8 cellular contexts compared by ENCODE assay signal in the genomic region with DNA sequence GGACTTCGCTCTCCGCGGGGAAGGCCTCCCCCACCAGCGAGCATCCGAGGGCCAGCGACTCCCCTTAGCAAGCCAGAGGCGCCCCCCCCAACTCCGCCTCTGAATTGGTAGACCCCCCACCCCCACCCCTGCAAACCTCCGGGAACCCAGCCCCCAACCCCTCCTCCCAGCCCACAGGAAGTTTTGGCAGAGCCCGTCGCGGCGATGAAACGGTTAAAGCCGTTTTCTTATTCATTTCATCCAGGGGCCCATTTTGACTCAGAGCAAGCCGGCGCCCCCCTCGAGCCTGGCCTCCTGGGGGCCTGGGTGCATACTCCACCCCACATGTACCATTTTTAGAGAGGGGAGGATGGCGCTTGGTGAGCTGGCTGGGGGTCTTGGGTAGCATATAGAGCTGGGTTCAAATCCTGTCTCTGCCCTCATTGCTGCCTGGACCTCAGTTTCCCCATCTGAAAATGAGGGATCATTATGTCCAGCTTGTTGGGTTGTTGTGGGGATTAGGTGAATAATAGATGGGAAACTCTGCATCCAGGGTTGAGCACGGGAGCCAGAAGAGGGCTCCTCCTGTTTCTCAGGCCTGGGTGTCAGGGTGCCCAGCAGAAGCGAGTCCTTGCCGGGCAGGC. TPM values are rescaled to one million over a fixed set of nuclear protein-coding genes. Genes with fewer than 3 reads are reported as not detected.
DNase-seq lines count a peak whose midpoint lies in the region; ATAC-seq and TF ChIP-seq lines count a peak whose summit lies in the region.

No MANE protein-coding gene starts in this region.

- H3K27me3 Mint-ChIP-seq in activated CD8-positive, alpha-beta memory T cell treated with anti-CD3 and anti-CD28 coated beads, Interleukin-2, amount 10 ng/mL, durations not matched to agents 7 days and 5 days = no peaks in the 10 kb centered on the region

- peaks cover 3% of the 10 kb centered on the region for H3K4me1 ChIP-seq in right cardiac atrium (ENCODE audit: control insufficient read depth, insufficient read depth, low read length)
- H3K4me1 ChIP-seq in mucosa of descending colon (ENCODE audit: low read depth) = peaks cover 65% of the 10 kb centered on the region

- no peaks in the 10 kb centered on the region for H3K9me3 Mint-ChIP-seq in activated CD8-positive, alpha-beta memory T cell treated with anti-CD3 and anti-CD28 coated beads, Interleukin-2, amount 10 ng/mL, durations not matched to agents 7 days and 5 days (ENCODE audit: low read depth)

- 10% methylated on average over 22 of the region's 22 CpGs for WGBS in right cardiac atrium

- H3K4me3 Mint-ChIP-seq in activated CD8-positive, alpha-beta memory T cell treated with anti-CD3 and anti-CD28 coated beads, Interleukin-2, amount 10 ng/mL, durations not matched to agents 7 days and 5 days = peak overlapping the region; percentile 78

- H3K27ac Mint-ChIP-seq in activated CD8-positive, alpha-beta memory T cell treated with anti-CD3 and anti-CD28 coated beads, Interleukin-2, amount 10 ng/mL, durations not matched to agents 7 days and 5 days = no peak overlapping the region

- H3K36me3 ChIP-seq in mucosa of descending colon (ENCODE audit: low read depth) = no peaks in the 10 kb centered on the region

- H3K4me1 Mint-ChIP-seq in activated CD8-positive, alpha-beta memory T cell treated with anti-CD3 and anti-CD28 coated beads, Interleukin-2, amount 10 ng/mL, durations not matched to agents 7 days and 5 days = peaks cover 41% of the 10 kb centered on the region

- H3K4me3 ChIP-seq in right cardiac atrium (ENCODE audit: low read length) (peak overlapping the region; percentile 38), mucosa of descending colon (no peak overlapping the region)

- no peak for TF ChIP-seq CTCF in mucosa of descending colon (IDR thresholded peaks at IDR 0.05)

- H3K9me3 ChIP-seq in right cardiac atrium (ENCODE audit: control insufficient read depth, low read length) (no peaks in the 10 kb centered on the region), mucosa of descending colon (no peaks in the 10 kb centered on the region)

- intact Hi-C loops in right cardiac atrium (cut with DNase I) = no loop called here
- intact Hi-C loops in mucosa of descending colon (cut with DNase I, micrococcal nuclease) = no loop called here

- H3K27ac ChIP-seq in right cardiac atrium (ENCODE audit: low read length) = peak overlapping the region; percentile 95

- H3K36me3 Mint-ChIP-seq in activated CD8-positive, alpha-beta memory T cell treated with anti-CD3 and anti-CD28 coated beads, Interleukin-2, amount 10 ng/mL, durations not matched to agents 7 days and 5 days = no peaks in the 10 kb centered on the region

- ATAC-seq in activated CD8-positive, alpha-beta memory T cell treated with anti-CD3 and anti-CD28 coated beads, Interleukin-2, amount 10 ng/mL, durations not matched to agents 7 days and 5 days = peak; percentile 3
- ATAC-seq in right cardiac atrium = no peak
- no peak for ATAC-seq in HG03342 (IDR thresholded peaks at IDR 0.05; ENCODE audit: unreplicated experiment)
- no peak for ATAC-seq in mucosa of descending colon

- H3K27me3 ChIP-seq in right cardiac atrium (ENCODE audit: control insufficient read depth, insufficient read depth) = no peaks in the 10 kb centered on the region

- peak; percentile 51 for DNase-seq in DMS 273 (lab: John Stamatoyannopoulos, UW; ENCODE audit: unreplicated experiment)
- DNase-seq in DMS 273 treated with DMSO at 0.1 percent for 48 hours (lab: John Stamatoyannopoulos, UW) = no peak
- peak; percentile 88 for DNase-seq in activated CD8-positive, alpha-beta memory T cell treated with anti-CD3 and anti-CD28 coated beads, Interleukin-2, amount 10 ng/mL, durations not matched to agents 7 days and 5 days
- DNase-seq in right cardiac atrium = no peak
- DNase-seq in stimulated activated CD4-positive, alpha-beta T cell treated with anti-CD3 and anti-CD28 coated beads, Interleukin-2, amount 100 ng/mL, for 24 hours = peak; percentile 65 to 75
- no peak for DNase-seq in DMS53 (lab: John Stamatoyannopoulos, UW)
- no peak for DNase-seq in mucosa of descending colon

- CTCF ChIA-PET in activated CD8-positive, alpha-beta memory T cell treated with anti-CD3 and anti-CD28 coated beads, Interleukin-2, amount 10 ng/mL, durations not matched to agents 7 days and 5 days (lab: Charles Lee) = interaction anchor here (1.2 to 30.0 kb wide), 2 partner anchors 16 to 47 kb away, joined by 4 to 1017 read pairs; a partner anchor contains a TSS

RNA-seq across cellular contexts. Expression of a gene that starts 7.9 kb away (rescaled TPM):
- 100 to 1,000 TPM; 142 to 191 TPM for total RNA-seq in activated CD8-positive, alpha-beta memory T cell treated with anti-CD3 and anti-CD28 coated beads, Interleukin-2, amount 10 ng/mL, durations not matched to agents 7 days and 5 days
- total RNA-seq in right cardiac atrium (100 to 1,000 TPM in 1 of 4 donors, 10 to 100 TPM in 3; 29.9 to 209 (median 51.9) TPM), mucosa of descending colon (100 to 1,000 TPM; 170 to 191 (median 191) TPM)
- 156 TPM for polyA plus RNA-seq in right cardiac atrium

RNA-seq across cellular contexts. Expression of a gene that starts 8.0 kb away (rescaled TPM):
- total RNA-seq in activated CD8-positive, alpha-beta memory T cell treated with anti-CD3 and anti-CD28 coated beads, Interleukin-2, amount 10 ng/mL, durations not matched to agents 7 days and 5 days = 10 to 100 TPM; 16.6 to 18.2 TPM
- total RNA-seq in right cardiac atrium = 10 to 100 TPM in 2 of 4 donors, 1 to 10 TPM in 2; 9.3 to 22.9 (median 13.4) TPM
- 18.0 TPM for polyA plus RNA-seq in right cardiac atrium
- total RNA-seq in mucosa of descending colon = 10 to 100 TPM; 52.2 to 91.9 (median 69.0) TPM

RNA-seq across cellular contexts. Expression of a gene that starts 18.3 kb away (rescaled TPM):
- 100 to 1,000 TPM; 168 to 218 TPM for total RNA-seq in activated CD8-positive, alpha-beta memory T cell treated with anti-CD3 and anti-CD28 coated beads, Interleukin-2, amount 10 ng/mL, durations not matched to agents 7 days and 5 days
- total RNA-seq in right cardiac atrium (100 to 1,000 TPM; 595 to 772 (median 666) TPM), mucosa of descending colon (100 to 1,000 TPM; 225 to 266 (median 256) TPM)
- polyA plus RNA-seq in right cardiac atrium = 834 TPM

RNA-seq across cellular contexts. Expression of a gene that starts 18.5 kb away (rescaled TPM):
- 10 to 100 TPM; 27.9 to 29.8 TPM for total RNA-seq in activated CD8-positive, alpha-beta memory T cell treated with anti-CD3 and anti-CD28 coated beads, Interleukin-2, amount 10 ng/mL, durations not matched to agents 7 days and 5 days
- total RNA-seq in right cardiac atrium (1 to 10 TPM; 2.2 to 3.6 (median 3.0) TPM), mucosa of descending colon (10 to 100 TPM in 1 of 3 donors, 1 to 10 TPM in 2; 1.5 to 10.4 (median 2.7) TPM)
- 2.5 TPM for polyA plus RNA-seq in right cardiac atrium

RNA-seq across cellular contexts. Expression of a gene that starts 23.0 kb away (rescaled TPM):
- total RNA-seq in activated CD8-positive, alpha-beta memory T cell treated with anti-CD3 and anti-CD28 coated beads, Interleukin-2, amount 10 ng/mL, durations not matched to agents 7 days and 5 days = 10 to 100 TPM; 53.4 to 58.8 TPM
- total RNA-seq in right cardiac atrium = 1 to 10 TPM; 2.6 to 4.6 (median 3.7) TPM
- polyA plus RNA-seq in right cardiac atrium = 3.5 TPM
- 10 to 100 TPM in 1 of 3 donors, 1 to 10 TPM in 2; 5.5 to 12.4 (median 6.5) TPM for total RNA-seq in mucosa of descending colon

Comparison
In these comparisons a context has a peak if more than half of its experiments do, and no peak if none do; other contexts are left out.
1. DNase-seq: peak in DMS 273 (single experiment), activated CD8-positive, alpha-beta memory T cell treated with anti-CD3 and anti-CD28 coated beads, Interleukin-2, amount 10 ng/mL, durations not matched to agents 7 days and 5 days (single experiment) and stimulated activated CD4-positive, alpha-beta T cell treated with anti-CD3 and anti-CD28 coated beads, Interleukin-2, amount 100 ng/mL, for 24 hours (2 of 2); none in DMS 273 treated with DMSO at 0.1 percent for 48 hours (single experiment), right cardiac atrium (0 of 3), DMS53 (single experiment) and mucosa of descending colon (0 of 3).